ENCODE assay signal across 9 cellular contexts in genomic region chrY:15455978-15456890, GRCh38.
DNase-seq lines count a peak whose midpoint lies in the region; ATAC-seq and TF ChIP-seq lines count a peak whose summit lies in the region.
"Had no signal": no experiment of that assay in that cellular context is flagged by ENCODE, and none has a peak within 500 bp of the region (broad histone marks: within the 10 kb centered on the region; RNA-seq: fewer than 3 reads in every experiment).

No MANE protein-coding gene starts in this region.

- TF ChIP-seq POLR2A in erythroblast (IDR thresholded peaks at IDR 0.05; ENCODE audit: low read length) = no peak

- POLR2A ChIA-PET in GM10248 (lab: Yijun Ruan, JAX) = no interaction called here

- DNase-seq in GM10248 (ENCODE audit: extremely low spot score) = peak; percentile 29
- DNase-seq in activated CD4-positive, alpha-beta T cell treated with anti-CD3 and anti-CD28 coated beads for 48 hours = peak; percentile 76
- peak; percentile 6 to 17 for DNase-seq in erythroblast (lab: John Stamatoyannopoulos, UW)
- peak; percentile 69 for DNase-seq in stimulated activated CD4-positive, alpha-beta T cell treated with anti-CD3 and anti-CD28 coated beads, Interleukin-4, amount 100 ng/mL, for 1 hour
- DNase-seq in HCEC 1CT = no peak
- DNase-seq in MV-4-11 (lab: John Stamatoyannopoulos, UW) = no peak
- DNase-seq in inferior parietal cortex (ENCODE audit: extremely low spot score) = no peak
- DNase-seq: NCI-H82 had no signal

- no peak for ATAC-seq in GM21576 (IDR thresholded peaks at IDR 0.05; ENCODE audit: unreplicated experiment)

- CTCF ChIA-PET in GM10248 (lab: Yijun Ruan, JAX) = no interaction called here

- no peak for TF ChIP-seq CTCF in GM10248 (IDR thresholded peaks at IDR 0.05; ENCODE audit: control extremely low read depth, extremely low read depth, low read depth, missing control alignments)

Comparison
In these comparisons a context has a peak if more than half of its experiments do, and no peak if none do; other contexts are left out.
1. DNase-seq: peak in GM10248 (single experiment), activated CD4-positive, alpha-beta T cell treated with anti-CD3 and anti-CD28 coated beads for 48 hours (single experiment), erythroblast (2 of 2) and stimulated activated CD4-positive, alpha-beta T cell treated with anti-CD3 and anti-CD28 coated beads, Interleukin-4, amount 100 ng/mL, for 1 hour (single experiment); none in HCEC 1CT (single experiment), MV-4-11 (single experiment) and inferior parietal cortex (single experiment).